In the genomic region with DNA sequence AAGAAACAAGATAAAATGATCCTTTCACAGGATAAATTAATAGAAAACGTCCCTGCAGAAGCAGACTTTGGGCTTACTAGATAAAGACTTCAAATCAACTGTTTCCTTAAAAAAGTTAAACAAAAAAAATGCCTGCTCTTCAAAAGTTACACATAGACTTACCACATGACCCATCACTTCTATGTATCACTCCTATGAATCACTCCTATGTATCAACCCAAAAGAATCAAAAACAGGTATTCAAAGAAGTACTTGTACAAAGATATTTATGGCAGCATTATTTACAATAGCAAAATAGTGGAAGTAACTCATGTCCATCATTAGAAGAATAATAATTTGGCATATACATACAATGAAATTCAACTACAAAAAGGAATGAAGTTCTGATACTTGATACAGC, we compare ENCODE assay signal across 23 cellular contexts. TPM values are rescaled to one million over a fixed set of nuclear protein-coding genes. Genes with fewer than 3 reads are reported as not detected.
A peak's percentile ranks its signal among the peaks of the same experiment; 100 is the strongest.
DNase-seq lines count a peak whose midpoint lies in the region; ATAC-seq, FAIRE-seq and TF ChIP-seq lines count a peak whose summit lies in the region.
"Had no signal": no experiment of that assay in that cellular context is flagged by ENCODE, and none has a peak within 500 bp of the region (broad histone marks: within the 10 kb centered on the region; RNA-seq: fewer than 3 reads in every experiment).

No MANE protein-coding gene starts in this region.

- 12 to 16% methylated on average over 1 of the region's 1 CpG for WGBS in body of pancreas, 2 donors

- H3K9me3 Mint-ChIP-seq in MCF 10A (ENCODE audit: unreplicated experiment) (no peaks in the 10 kb centered on the region), neural crest cell (peaks cover 12% of the 10 kb centered on the region)
- peaks cover 16% of the 10 kb centered on the region for H3K9me3 Mint-ChIP-seq in stimulated activated effector memory CD8-positive, alpha-beta T cell treated with anti-CD3 and anti-CD28 coated beads, Interleukin-12 subunit alpha, Interleukin-12 subunit beta, amount 100 ng/mL, for 72 hours

- H3K27ac ChIP-seq in breast epithelium (no peak overlapping the region), body of pancreas (no peak overlapping the region), gastrocnemius medialis (no peak overlapping the region)
- H3K27ac ChIP-seq: 22Rv1, BLaER1, PC-9 had no signal

- intact Hi-C loops in MCF 10A (cut with micrococcal nuclease): loop anchor here (2.0 kb wide), 1 partner anchor 16 kb away; no protein-coding TSS in a partner anchor
- intact Hi-C loops in breast epithelium (cut with DNase I; ENCODE audit: low total_unique reads): no loop called here
- intact Hi-C loops in body of pancreas (cut with DNase I): no loop called here
- intact Hi-C loops in gastrocnemius medialis (cut with DNase I; ENCODE audit: low total_unique reads): no loop called here

- H3K4me3 ChIP-seq in breast epithelium (no peak overlapping the region), bronchial epithelial cell (ENCODE audit: low read depth, low read length) (no peak overlapping the region), body of pancreas (no peak overlapping the region), gastrocnemius medialis (no peak overlapping the region)
- H3K4me3 ChIP-seq: BLaER1, GM12878, MG63, PC-9 had no signal

- no peaks in the 10 kb centered on the region for H3K27me3 ChIP-seq in breast epithelium
- H3K27me3 ChIP-seq in bronchial epithelial cell (ENCODE audit: control insufficient read depth, insufficient read depth, low read length): no peaks in the 10 kb centered on the region
- no peaks in the 10 kb centered on the region for H3K27me3 ChIP-seq in body of pancreas
- H3K27me3 ChIP-seq in gastrocnemius medialis: no peaks in the 10 kb centered on the region
- H3K27me3 ChIP-seq: BLaER1, MG63 had no signal

- CTCF ChIA-PET in MCF 10A (lab: Yijun Ruan, JAX): no interaction called here

- FAIRE-seq in bronchial epithelial cell (lab: Jason Lieb, UNC): no peak
- FAIRE-seq: GM12878 had no signal

- in situ Hi-C loops in gastrocnemius medialis (cut with MboI; ENCODE audit: low sequenced_read_pairs in 4 of 4): no loop called here

- H3K36me3 Mint-ChIP-seq in MCF 10A (ENCODE audit: insufficient read depth, unreplicated experiment): no peaks in the 10 kb centered on the region
- no peaks in the 10 kb centered on the region for H3K36me3 Mint-ChIP-seq in neural crest cell (ENCODE audit: low read depth)
- H3K36me3 Mint-ChIP-seq in stimulated activated effector memory CD8-positive, alpha-beta T cell treated with anti-CD3 and anti-CD28 coated beads, Interleukin-12 subunit alpha, Interleukin-12 subunit beta, amount 100 ng/mL, for 72 hours: no peaks in the 10 kb centered on the region

- no peaks in the 10 kb centered on the region for H3K36me3 ChIP-seq in breast epithelium
- no peaks in the 10 kb centered on the region for H3K36me3 ChIP-seq in bronchial epithelial cell (ENCODE audit: control insufficient read depth, insufficient read depth, low read length)
- H3K36me3 ChIP-seq in body of pancreas (replicated peaks in 1 of 2; ENCODE audit: insufficient read depth in 1 of 2, low read depth in 2 of 2): no peaks in the 10 kb centered on the region
- no peaks in the 10 kb centered on the region for H3K36me3 ChIP-seq in gastrocnemius medialis
- H3K36me3 ChIP-seq: BLaER1, MG63 had no signal

- TF ChIP-seq CTCF in MCF 10A (IDR thresholded peaks at IDR 0.05; ENCODE audit: unreplicated experiment): no peak
- TF ChIP-seq CTCF in breast epithelium (IDR thresholded peaks at IDR 0.05): no peak
- no peak for TF ChIP-seq CTCF in bronchial epithelial cell (IDR thresholded peaks at IDR 0.05; ENCODE audit: insufficient read depth, low read length, severe bottlenecking)
- no peak for TF ChIP-seq CTCF in neural crest cell (conservative IDR thresholded peaks at IDR 0.05)
- TF ChIP-seq CTCF in body of pancreas (IDR thresholded peaks at IDR 0.05): no peak
- TF ChIP-seq CTCF in gastrocnemius medialis (IDR thresholded peaks at IDR 0.05 in 4 of 5, conservative IDR thresholded peaks at IDR 0.05 in 1 of 5): no peak

- no peaks in the 10 kb centered on the region for H3K4me1 ChIP-seq in breast epithelium
- H3K4me1 ChIP-seq in body of pancreas: no peaks in the 10 kb centered on the region
- no peaks in the 10 kb centered on the region for H3K4me1 ChIP-seq in gastrocnemius medialis
- H3K4me1 ChIP-seq: BLaER1, Caco-2 had no signal

- H3K27me3 Mint-ChIP-seq in MCF 10A (ENCODE audit: insufficient read depth, unreplicated experiment) (no peaks in the 10 kb centered on the region), neural crest cell (ENCODE audit: low read depth) (no peaks in the 10 kb centered on the region)
- H3K27me3 Mint-ChIP-seq: CD4-positive, alpha-beta T cell had no signal

- no peak for TF ChIP-seq POLR2A in breast epithelium (IDR thresholded peaks at IDR 0.05)
- TF ChIP-seq POLR2A in body of pancreas (IDR thresholded peaks at IDR 0.05): no peak
- no peak for TF ChIP-seq POLR2A in gastrocnemius medialis (IDR thresholded peaks at IDR 0.05)

- H3K4me1 Mint-ChIP-seq in MCF 10A (ENCODE audit: insufficient read depth, unreplicated experiment) (peaks cover 28% of the 10 kb centered on the region), neural crest cell (peaks cover 29% of the 10 kb centered on the region)
- H3K4me1 Mint-ChIP-seq in stimulated activated effector memory CD8-positive, alpha-beta T cell treated with anti-CD3 and anti-CD28 coated beads, Interleukin-12 subunit alpha, Interleukin-12 subunit beta, amount 100 ng/mL, for 72 hours: no peaks in the 10 kb centered on the region

- H3K9me3 ChIP-seq in breast epithelium (no peaks in the 10 kb centered on the region), body of pancreas (no peaks in the 10 kb centered on the region), gastrocnemius medialis (no peaks in the 10 kb centered on the region)
- H3K9me3 ChIP-seq: BLaER1, Caco-2 had no signal

- H3K27ac Mint-ChIP-seq in MCF 10A (ENCODE audit: low read depth, unreplicated experiment) (peak overlapping the region; percentile 20), neural crest cell (ENCODE audit: unreplicated experiment) (peak overlapping the region; percentile 97)
- no peak overlapping the region for H3K27ac Mint-ChIP-seq in stimulated activated effector memory CD8-positive, alpha-beta T cell treated with anti-CD3 and anti-CD28 coated beads, Interleukin-12 subunit alpha, Interleukin-12 subunit beta, amount 100 ng/mL, for 72 hours
- H3K27ac Mint-ChIP-seq: CD4-positive, alpha-beta T cell had no signal

- ATAC-seq in body of pancreas: no peak
- ATAC-seq in stimulated activated effector memory CD8-positive, alpha-beta T cell treated with anti-CD3 and anti-CD28 coated beads, Interleukin-12 subunit alpha, Interleukin-12 subunit beta, amount 100 ng/mL, for 72 hours: no peak
- ATAC-seq in gastrocnemius medialis: no peak

- DNase-seq in MCF 10A (ENCODE audit: unreplicated experiment) (no peak), breast epithelium (ENCODE audit: low spot score in 2 of 2) (no peak), bronchial epithelial cell (ENCODE audit: low read depth) (peak; percentile 80), neural crest cell (ENCODE audit: low read depth, low spot score) (no peak), body of pancreas (no peak), T1000 (lab: John Stamatoyannopoulos, UW) (no peak), gastrocnemius medialis (no peak)
- DNase-seq in stimulated activated effector memory CD8-positive, alpha-beta T cell treated with anti-CD3 and anti-CD28 coated beads, Interleukin-12 subunit alpha, Interleukin-12 subunit beta, amount 100 ng/mL, for 72 hours (ENCODE audit: low spot score in 2 of 2): no peak
- DNase-seq: ACHN; Caco-2; CD4-positive, alpha-beta T cell; DMS 273 treated with DMSO at 0.1 percent for 48 hours; DMS79 treated with DMSO at 0.1 percent for 48 hours; Kasumi-1; MG63; NCI-H1417 treated with DMSO at 0.1 percent for 48 hours; NCI-H187; NCI-H446 treated with DMSO at 0.1 percent for 48 hours; NCI-H526 treated with DMSO at 0.1 percent for 48 hours; PC-9 had no signal

- POLR2A ChIA-PET in MCF 10A (lab: Yijun Ruan, JAX): no interaction called here

- no TSS peak for BruUV-seq in MCF 10A (replicated peaks; lab: Mats Ljungman, UMichigan)

- H3K4me3 Mint-ChIP-seq in MCF 10A (ENCODE audit: unreplicated experiment) (no peak overlapping the region), neural crest cell (peak overlapping the region; percentile 68)
- H3K4me3 Mint-ChIP-seq in stimulated activated effector memory CD8-positive, alpha-beta T cell treated with anti-CD3 and anti-CD28 coated beads, Interleukin-12 subunit alpha, Interleukin-12 subunit beta, amount 100 ng/mL, for 72 hours: no peak overlapping the region
- H3K4me3 Mint-ChIP-seq: CD4-positive, alpha-beta T cell had no signal

RNA-seq across cellular contexts. Expression of a gene that starts 56.3 kb away (rescaled TPM):
- total RNA-seq in MCF 10A (2022): not detected in 2 replicates
- not detected for total RNA-seq in breast epithelium
- total RNA-seq in bronchial epithelial cell: under 0.01 TPM in 1 of 2 replicates, not detected in the other
- not detected in 2 replicates for total RNA-seq in neural crest cell
- not detected for total RNA-seq in body of pancreas
- total RNA-seq in gastrocnemius medialis: not detected
- total RNA-seq: Caco-2; CD4-positive, alpha-beta T cell; GM12878; PC-9 had no signal
